20 cellular contexts compared by ENCODE assay signal in the genomic region with DNA sequence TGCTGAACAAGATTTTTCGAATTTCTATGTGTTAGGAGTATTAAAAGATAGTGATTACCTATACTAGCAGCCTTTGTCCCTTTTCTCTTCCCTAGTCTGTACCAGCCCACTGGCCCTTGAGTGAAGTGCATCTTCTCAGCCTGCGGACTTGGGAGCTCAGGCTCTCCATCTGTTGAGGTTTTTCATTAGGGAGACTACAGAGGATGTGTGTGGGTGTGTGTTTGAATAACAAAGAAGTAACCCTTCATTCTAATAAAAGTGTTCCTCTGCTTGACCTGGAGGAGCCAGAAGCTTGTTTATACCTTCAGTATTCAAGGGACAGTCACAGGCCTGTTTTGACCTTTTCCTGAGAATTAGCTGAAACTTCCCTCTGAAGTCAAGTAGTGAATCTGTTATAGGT. TPM values are rescaled to one million over a fixed set of nuclear protein-coding genes. Genes with fewer than 3 reads are reported as not detected.
A peak's percentile ranks its signal among the peaks of the same experiment; 100 is the strongest.
DNase-seq lines count a peak whose midpoint lies in the region; ATAC-seq, FAIRE-seq and TF ChIP-seq lines count a peak whose summit lies in the region.
"Had no signal": no experiment of that assay in that cellular context is flagged by ENCODE, and none has a peak within 500 bp of the region (broad histone marks: within the 10 kb centered on the region; RNA-seq: fewer than 3 reads in every experiment).

No MANE protein-coding gene starts in this region.

- no peak overlapping the region for H2BK15ac ChIP-seq in H1 (ENCODE audit: low read length)

- no peak overlapping the region for H2BK5ac ChIP-seq in H1 (ENCODE audit: low read depth, low read length)

- H3K9me3 ChIP-seq in H1 (ENCODE audit: insufficient read depth in 2 of 2, low read depth in 1 of 2, low read length in 1 of 2) (no peaks in the 10 kb centered on the region), osteoblast (ENCODE audit: low read depth, low read length) (no peaks in the 10 kb centered on the region)
- H3K9me3 ChIP-seq in effector memory CD4-positive, alpha-beta T cell (ENCODE audit: control insufficient read depth, low read length), result no peaks in the 10 kb centered on the region
- H3K9me3 ChIP-seq: Peyer's patch had no signal

- POLR2A ChIA-PET in H1 (lab: Charles Lee; ENCODE audit: partially characterized antibody), result no interaction called here

- no peak overlapping the region for H2BK20ac ChIP-seq in H1 (ENCODE audit: low read length)

- WGBS in H1 (ENCODE audit: extremely low coverage in 1 of 2, insufficient coverage in 1 of 2, insufficient read length in 1 of 2, insufficient replicate concordance in 2 of 2, low coverage in 1 of 2, low lambda C conversion rate in 2 of 2, missing lambda C conversion rate in 1 of 2), 2 experiments, result 23% methylated on average over 2 of the region's 2 CpGs; no CpG with 5 or more reads in 1 of the 2 experiments

- H3K23me2 ChIP-seq in H1 (ENCODE audit: low read depth, low read length), result peaks cover 9% of the 10 kb centered on the region; the same call in 1 of the 2 replicates

- DNase-seq in DMS 273 (lab: John Stamatoyannopoulos, UW; ENCODE audit: unreplicated experiment) (peak; percentile 76), GM23338 (ENCODE audit: low spot score) (peak; percentile 39), H1 (ENCODE audit: low read depth in 1 of 2, low spot score in 2 of 2) (no peak), osteoblast (ENCODE audit: insufficient read length, low spot score, missing footprints) (peak; percentile 13)
- DNase-seq in effector memory CD4-positive, alpha-beta T cell, result no peak
- no peak for DNase-seq in activated CD8-positive, alpha-beta memory T cell treated with anti-CD3 and anti-CD28 coated beads, Interleukin-2, amount 50 U/mL, for 48 hours
- DNase-seq: ACHN, AML-193, COR-L47, NCI-H1417, NCI-H2081 treated with DMSO at 0.1 percent for 48 hours, NCI-H226, Peyer's patch had no signal

- H3K9ac ChIP-seq in H1 (replicated peaks in 1 of 4; ENCODE audit: extremely low read depth in 1 of 4, low read depth in 3 of 4, low read length in 3 of 4), result no peak overlapping the region

- H3K4me2 ChIP-seq in GM23338 (peak overlapping the region; percentile 84), H1 (ENCODE audit: insufficient read depth in 1 of 2, low read depth in 2 of 2, low read length in 2 of 2) (peak overlapping the region in 1 of 2 experiments; percentile 69; a peak in 1 of 4 replicates), osteoblast (ENCODE audit: insufficient read depth, low read length) (no peak overlapping the region)

- H3K27me3 Mint-ChIP-seq in GM23338 (ENCODE audit: insufficient read depth, low read depth, poor library complexity), result peaks cover 100% of the 10 kb centered on the region

- H4K91ac ChIP-seq in H1 (replicated peaks; ENCODE audit: insufficient read length, low read length), result no peak overlapping the region

- H3K4me1 ChIP-seq in GM23338 (ENCODE audit: insufficient read depth), result peaks cover 46% of the 10 kb centered on the region
- H3K4me1 ChIP-seq in H1 (replicated peaks in 1 of 4; ENCODE audit: control insufficient read depth in 3 of 4, insufficient read depth in 4 of 4, low read length in 3 of 4), result peaks cover 3 to 28% (median 16%) of the 10 kb centered on the region in 4 experiments
- peaks cover 9% of the 10 kb centered on the region for H3K4me1 ChIP-seq in osteoblast (ENCODE audit: insufficient read depth, low read length)
- H3K4me1 ChIP-seq in effector memory CD4-positive, alpha-beta T cell (ENCODE audit: control insufficient read depth, insufficient read depth, low read length, poor library complexity, severe bottlenecking), result no peaks in the 10 kb centered on the region

- no peak overlapping the region for H3K56ac ChIP-seq in H1 (replicated peaks; ENCODE audit: insufficient read length, low read depth, low read length)

- ATAC-seq in GM23338, result no peak
- no peak for ATAC-seq in HG03159 (IDR thresholded peaks at IDR 0.05; ENCODE audit: unreplicated experiment)
- ATAC-seq: GM12878, HCT116, K562, Right ventricle myocardium inferior had no signal

- CTCF ChIA-PET in H1 (lab: Charles Lee; ENCODE audit: partially characterized antibody), result interaction anchor here (1.0 to 7.5 kb wide), 14 partner anchors 12 to 93 kb away, joined by 3 to 60 read pairs (median 6); partner anchors contain the start of genes EVX2, HOXD1, HOXD13 and HOXD4

- peaks cover 3% of the 10 kb centered on the region; the same call in 2 of the 3 replicates for H3K9me3 Mint-ChIP-seq in GM23338

- H3K27ac ChIP-seq in GM23338 (ENCODE audit: low read depth) (no peak overlapping the region), H1 (ENCODE audit: low read depth, low read length) (no peak overlapping the region), osteoblast (ENCODE audit: low read depth, low read length) (no peak overlapping the region)
- no peak overlapping the region for H3K27ac ChIP-seq in effector memory CD4-positive, alpha-beta T cell (ENCODE audit: insufficient read depth, low read length, poor library complexity, severe bottlenecking)
- H3K27ac ChIP-seq: Peyer's patch had no signal

- no peak for TF ChIP-seq RAD21 in H1 (IDR thresholded peaks at IDR 0.05 in 1 of 2, conservative IDR thresholded peaks at IDR 0.05 in 1 of 2; ENCODE audit: low read depth in 2 of 2, low read length in 2 of 2)

- H3K36me3 Mint-ChIP-seq in GM23338 (ENCODE audit: low read depth), result no peaks in the 10 kb centered on the region
- H3K36me3 Mint-ChIP-seq: CD14-positive monocyte had no signal

- H3K9me2 ChIP-seq in GM23338 (ENCODE audit: insufficient read depth), result no peaks in the 10 kb centered on the region

- TF ChIP-seq EP300 in H1 (IDR thresholded peaks at IDR 0.05; ENCODE audit: borderline replicate concordance in 1 of 2, low read depth in 2 of 2, low read length in 2 of 2), result no peak

- H3K4me1 Mint-ChIP-seq in GM23338, result peaks cover 46% of the 10 kb centered on the region

- H2AK5ac ChIP-seq in H1 (ENCODE audit: low read depth, low read length), result no peak overlapping the region

- TF ChIP-seq POLR2A in H1 (IDR thresholded peaks at IDR 0.05; ENCODE audit: control extremely low read depth in 1 of 2, low read depth in 2 of 2, low read length in 2 of 2), result no peak

- no peak overlapping the region for H3K14ac ChIP-seq in H1 (ENCODE audit: insufficient read length)

- H3K27me3 ChIP-seq in GM23338 (ENCODE audit: insufficient read depth), result peaks cover 100% of the 10 kb centered on the region
- H3K27me3 ChIP-seq in H1 (replicated peaks in 1 of 4; ENCODE audit: control insufficient read depth in 3 of 4, extremely low read depth in 1 of 4, insufficient read depth in 3 of 4, low read length in 3 of 4), result peaks cover 96 to 100% (median 99%) of the 10 kb centered on the region in 4 experiments
- peaks cover 78% of the 10 kb centered on the region for H3K27me3 ChIP-seq in osteoblast (ENCODE audit: insufficient read depth, low read length)
- H3K27me3 ChIP-seq in effector memory CD4-positive, alpha-beta T cell (replicated peaks; ENCODE audit: control insufficient read depth, insufficient read depth, low read length, poor library complexity, severe bottlenecking), result peaks cover 59% of the 10 kb centered on the region
- H3K27me3 ChIP-seq: Peyer's patch had no signal

- TF ChIP-seq CTCF in GM23338 (conservative IDR thresholded peaks at IDR 0.05; ENCODE audit: low read depth in 2 of 2), result no peak
- no peak for TF ChIP-seq CTCF in H1 (IDR thresholded peaks at IDR 0.05; ENCODE audit: control extremely low read depth in 1 of 3, insufficient read depth in 1 of 3, low read depth in 1 of 3, low read length in 3 of 3)
- no peak for TF ChIP-seq CTCF in osteoblast (IDR thresholded peaks at IDR 0.05; ENCODE audit: extremely low read depth, low read depth, low read length)

- H3K79me1 ChIP-seq in H1 (ENCODE audit: low read depth, low read length), result no peaks in the 10 kb centered on the region

- no peak overlapping the region for H4K8ac ChIP-seq in H1 (ENCODE audit: extremely low read depth, insufficient read depth, low read length)

- H3K27ac Mint-ChIP-seq in GM23338, result no peak overlapping the region
- H3K27ac Mint-ChIP-seq: CD14-positive monocyte had no signal

- H3K23ac ChIP-seq in H1 (ENCODE audit: insufficient read length), result no peak overlapping the region

- H3F3A ChIP-seq in GM23338 (replicated peaks; ENCODE audit: low read depth), result peaks cover 45% of the 10 kb centered on the region

- H3K18ac ChIP-seq in H1 (ENCODE audit: extremely low read depth, low read length), result no peak overlapping the region

- no peak overlapping the region for H2BK12ac ChIP-seq in H1 (ENCODE audit: low read depth, low read length)

- H2BK120ac ChIP-seq in H1 (replicated peaks; ENCODE audit: low read depth, low read length), result no peak overlapping the region

- H3K79me2 ChIP-seq in GM23338 (replicated peaks; ENCODE audit: insufficient read depth) (no peaks in the 10 kb centered on the region), H1 (ENCODE audit: control insufficient read depth in 1 of 2, insufficient read depth in 2 of 2, low read length in 2 of 2) (no peaks in the 10 kb centered on the region), osteoblast (ENCODE audit: insufficient read depth, low read length) (no peaks in the 10 kb centered on the region)

- no peak overlapping the region for H4K5ac ChIP-seq in H1 (ENCODE audit: insufficient read length, low read depth, low read length)

- no peak overlapping the region for H3K4ac ChIP-seq in H1 (replicated peaks; ENCODE audit: insufficient read length, low read depth, low read length)

- H3K36me3 ChIP-seq in GM23338 (ENCODE audit: insufficient read depth) (no peaks in the 10 kb centered on the region), H1 (ENCODE audit: control insufficient read depth in 2 of 4, insufficient read depth in 4 of 4, low read length in 3 of 4) (no peaks in the 10 kb centered on the region; a peak in 1 of 8 replicates), osteoblast (ENCODE audit: insufficient read depth, low read length) (no peaks in the 10 kb centered on the region)
- no peaks in the 10 kb centered on the region for H3K36me3 ChIP-seq in effector memory CD4-positive, alpha-beta T cell (ENCODE audit: control insufficient read depth, insufficient read depth, low read length)
- H3K36me3 ChIP-seq: Peyer's patch had no signal

- no peak overlapping the region for H3K4me3 ChIP-seq in GM23338
- H3K4me3 ChIP-seq in H1 (ENCODE audit: extremely low read depth in 1 of 4, insufficient read depth in 2 of 4, low read depth in 3 of 4, low read length in 4 of 4), result no peak overlapping the region
- no peak overlapping the region for H3K4me3 ChIP-seq in osteoblast (ENCODE audit: insufficient read depth, low read length)
- H3K4me3 ChIP-seq in effector memory CD4-positive, alpha-beta T cell (ENCODE audit: insufficient read depth, low read depth, low read length, poor library complexity, severe bottlenecking), result no peak overlapping the region
- H3K4me3 ChIP-seq: GM12878, K562, Peyer's patch had no signal

- no peak overlapping the region for H3K4me3 Mint-ChIP-seq in GM23338

- H4K20me1 ChIP-seq in GM23338 (replicated peaks; ENCODE audit: insufficient read depth) (peaks cover 48% of the 10 kb centered on the region), H1 (replicated peaks in 1 of 2; ENCODE audit: control insufficient read depth in 1 of 2, insufficient read depth in 2 of 2, low read length in 2 of 2) (peaks cover 3 to 29% of the 10 kb centered on the region in 2 experiments), osteoblast (ENCODE audit: insufficient read depth, low read length) (no peaks in the 10 kb centered on the region)

- no peak overlapping the region for H2AFZ ChIP-seq in GM23338
- H2AFZ ChIP-seq in H1 (ENCODE audit: low read length), result no peak overlapping the region
- H2AFZ ChIP-seq in osteoblast (ENCODE audit: low read length), result no peak overlapping the region

- no peak for FAIRE-seq in H1 (lab: Jason Lieb, UNC)
- FAIRE-seq: GM12878, GM18507, K562 had no signal

RNA-seq across cellular contexts. Expression of gene HOXD1, which starts 12.2 kb away (rescaled TPM):
- total RNA-seq in GM23338 (2014; rRNA removed; shearing (Covaris generic)), result 0.39 TPM in 1 of 2 replicates, not detected in the other
- not detected in 2 replicates for polyA plus RNA-seq in GM23338 (2016; fragmentation: Nextera tagmentation; extraction: Ambion mirVana)
- total RNA-seq in H1 (2021; fragmentation: NEBNext Ultra II Directional; extraction: Animal tissue kit (Norgen Biotek cat#: 25700)), result not detected in 2 replicates
- polyA plus RNA-seq in H1 (2011; rRNA removed), result 0.03 TPM in 1 of 2 replicates, not detected in the other
- not detected for polyA plus RNA-seq in H1 (2011; cell fraction: cytosol; rRNA removed)
- polyA plus RNA-seq in H1 (2011; cell fraction: nucleus; rRNA removed), result not detected
- polyA plus RNA-seq in H1 (2012, experiment 1 of 2), result not detected in 4 replicates
- 0.13 TPM for polyA plus RNA-seq in H1 (2012, experiment 2 of 2)
- not detected for polyA plus RNA-seq in H1 (2013, experiment 1 of 2)
- 0.02 TPM for polyA plus RNA-seq in H1 (2013, experiment 2 of 2)
- polyA minus RNA-seq in H1 (2011; rRNA and poly(A)+ RNA removed), result not detected in 2 replicates
- not detected for polyA minus RNA-seq in H1 (2011; cell fraction: cytosol; rRNA and poly(A)+ RNA removed)
- 0.30 TPM for polyA minus RNA-seq in H1 (2011; cell fraction: nucleus; rRNA and poly(A)+ RNA removed)
- total RNA-seq in osteoblast, result not detected in 2 replicates
- total RNA-seq: GM12878, K562, Right ventricle myocardium inferior had no signal
- polyA plus RNA-seq: CD14-positive monocyte, GM12878, K562 had no signal

RNA-seq across cellular contexts. Expression of gene HOXD3, which starts 19.1 kb away (rescaled TPM):
- total RNA-seq in GM23338 (2014; rRNA removed; shearing (Covaris generic)), result not detected in 2 replicates
- polyA plus RNA-seq in GM23338 (2016; fragmentation: Nextera tagmentation; extraction: Ambion mirVana) (not detected in 2 replicates), H1 (2011; rRNA removed) (not detected in 2 replicates)
- not detected in 2 replicates for total RNA-seq in H1 (2021; fragmentation: NEBNext Ultra II Directional; extraction: Animal tissue kit (Norgen Biotek cat#: 25700))
- not detected for polyA plus RNA-seq in H1 (2011; cell fraction: cytosol; rRNA removed)
- not detected for polyA plus RNA-seq in H1 (2011; cell fraction: nucleus; rRNA removed)
- not detected in 4 replicates for polyA plus RNA-seq in H1 (2012, experiment 1 of 2)
- not detected for polyA plus RNA-seq in H1 (2012, experiment 2 of 2)
- not detected for polyA plus RNA-seq in H1 (2013, experiment 1 of 2)
- not detected for polyA plus RNA-seq in H1 (2013, experiment 2 of 2)
- polyA minus RNA-seq in H1 (2011; rRNA and poly(A)+ RNA removed), result not detected in 2 replicates
- not detected for polyA minus RNA-seq in H1 (2011; cell fraction: cytosol; rRNA and poly(A)+ RNA removed)
- not detected for polyA minus RNA-seq in H1 (2011; cell fraction: nucleus; rRNA and poly(A)+ RNA removed)
- 1.1 and 2.1 TPM in 2 replicates for total RNA-seq in osteoblast
- total RNA-seq: GM12878, K562 had no signal
- polyA plus RNA-seq: CD14-positive monocyte, GM12878, K562 had no signal

RNA-seq across cellular contexts. Expression of gene HOXD4, which starts 24.9 kb away (rescaled TPM):
- total RNA-seq in GM23338 (2014; rRNA removed; shearing (Covaris generic)), result not detected in 2 replicates
- polyA plus RNA-seq in GM23338 (2016; fragmentation: Nextera tagmentation; extraction: Ambion mirVana) (not detected in 2 replicates), H1 (2011; rRNA removed) (not detected in 2 replicates)
- total RNA-seq in H1 (2021; fragmentation: NEBNext Ultra II Directional; extraction: Animal tissue kit (Norgen Biotek cat#: 25700)), result not detected in 2 replicates
- not detected for polyA plus RNA-seq in H1 (2011; cell fraction: cytosol; rRNA removed)
- not detected for polyA plus RNA-seq in H1 (2011; cell fraction: nucleus; rRNA removed)
- polyA plus RNA-seq in H1 (2012, experiment 1 of 2), result not detected in 4 replicates
- not detected for polyA plus RNA-seq in H1 (2012, experiment 2 of 2)
- not detected for polyA plus RNA-seq in H1 (2013, experiment 1 of 2)
- not detected for polyA plus RNA-seq in H1 (2013, experiment 2 of 2)
- not detected in 2 replicates for polyA minus RNA-seq in H1 (2011; rRNA and poly(A)+ RNA removed)
- polyA minus RNA-seq in H1 (2011; cell fraction: cytosol; rRNA and poly(A)+ RNA removed), result not detected
- polyA minus RNA-seq in H1 (2011; cell fraction: nucleus; rRNA and poly(A)+ RNA removed), result not detected
- 0.36 and 1.2 TPM in 2 replicates for total RNA-seq in osteoblast
- total RNA-seq: GM12878, K562, Right ventricle myocardium inferior had no signal
- polyA plus RNA-seq: CD14-positive monocyte, K562 had no signal

RNA-seq across cellular contexts. Expression of gene HOXD8, which starts 46.7 kb away (rescaled TPM):
- not detected in 2 replicates for total RNA-seq in GM23338 (2014; rRNA removed; shearing (Covaris generic))
- not detected in 2 replicates for polyA plus RNA-seq in GM23338 (2016; fragmentation: Nextera tagmentation; extraction: Ambion mirVana)
- total RNA-seq in H1 (2021; fragmentation: NEBNext Ultra II Directional; extraction: Animal tissue kit (Norgen Biotek cat#: 25700)), result not detected in 2 replicates
- polyA plus RNA-seq in H1 (2011; rRNA removed), result not detected in 2 replicates
- not detected for polyA plus RNA-seq in H1 (2011; cell fraction: cytosol; rRNA removed)
- polyA plus RNA-seq in H1 (2011; cell fraction: nucleus; rRNA removed), result not detected
- not detected in 4 replicates for polyA plus RNA-seq in H1 (2012, experiment 1 of 2)
- polyA plus RNA-seq in H1 (2012, experiment 2 of 2), result not detected
- not detected for polyA plus RNA-seq in H1 (2013, experiment 1 of 2)
- polyA plus RNA-seq in H1 (2013, experiment 2 of 2), result not detected
- not detected in 2 replicates for polyA minus RNA-seq in H1 (2011; rRNA and poly(A)+ RNA removed)
- not detected for polyA minus RNA-seq in H1 (2011; cell fraction: cytosol; rRNA and poly(A)+ RNA removed)
- polyA minus RNA-seq in H1 (2011; cell fraction: nucleus; rRNA and poly(A)+ RNA removed), result not detected
- 3.3 and 5.6 TPM in 2 replicates for total RNA-seq in osteoblast
- total RNA-seq: GM12878 had no signal
- polyA plus RNA-seq: CD14-positive monocyte, GM12878 had no signal

RNA-seq across cellular contexts. Expression of gene HOXD9, which starts 53.7 kb away (rescaled TPM):
- total RNA-seq in GM23338 (2014; rRNA removed; shearing (Covaris generic)), result not detected in 2 replicates
- polyA plus RNA-seq in GM23338 (2016; fragmentation: Nextera tagmentation; extraction: Ambion mirVana), result not detected in 2 replicates
- not detected in 2 replicates for total RNA-seq in H1 (2021; fragmentation: NEBNext Ultra II Directional; extraction: Animal tissue kit (Norgen Biotek cat#: 25700))
- not detected in 2 replicates for polyA plus RNA-seq in H1 (2011; rRNA removed)
- polyA plus RNA-seq in H1 (2011; cell fraction: cytosol; rRNA removed), result not detected
- not detected for polyA plus RNA-seq in H1 (2011; cell fraction: nucleus; rRNA removed)
- polyA plus RNA-seq in H1 (2012, experiment 1 of 2), result not detected in 4 replicates
- polyA plus RNA-seq in H1 (2012, experiment 2 of 2), result not detected
- not detected for polyA plus RNA-seq in H1 (2013, experiment 1 of 2)
- polyA plus RNA-seq in H1 (2013, experiment 2 of 2), result not detected
- not detected in 2 replicates for polyA minus RNA-seq in H1 (2011; rRNA and poly(A)+ RNA removed)
- polyA minus RNA-seq in H1 (2011; cell fraction: cytosol; rRNA and poly(A)+ RNA removed), result not detected
- polyA minus RNA-seq in H1 (2011; cell fraction: nucleus; rRNA and poly(A)+ RNA removed), result not detected
- total RNA-seq in osteoblast, result 0.36 and 0.59 TPM in 2 replicates
- total RNA-seq: GM12878, K562, Right ventricle myocardium inferior had no signal
- polyA plus RNA-seq: CD14-positive monocyte, GM12878, K562 had no signal

Comparison
In these comparisons a context has a peak if more than half of its experiments do, and no peak if none do; other contexts are left out.
1. DNase-seq: peak in DMS 273 (single experiment), GM23338 (single experiment) and osteoblast (single experiment); none in H1 (0 of 2), effector memory CD4-positive, alpha-beta T cell (0 of 3) and activated CD8-positive, alpha-beta memory T cell treated with anti-CD3 and anti-CD28 coated beads, Interleukin-2, amount 50 U/mL, for 48 hours (single experiment).